8 cellular contexts compared by ENCODE assay signal in the genomic region with DNA sequence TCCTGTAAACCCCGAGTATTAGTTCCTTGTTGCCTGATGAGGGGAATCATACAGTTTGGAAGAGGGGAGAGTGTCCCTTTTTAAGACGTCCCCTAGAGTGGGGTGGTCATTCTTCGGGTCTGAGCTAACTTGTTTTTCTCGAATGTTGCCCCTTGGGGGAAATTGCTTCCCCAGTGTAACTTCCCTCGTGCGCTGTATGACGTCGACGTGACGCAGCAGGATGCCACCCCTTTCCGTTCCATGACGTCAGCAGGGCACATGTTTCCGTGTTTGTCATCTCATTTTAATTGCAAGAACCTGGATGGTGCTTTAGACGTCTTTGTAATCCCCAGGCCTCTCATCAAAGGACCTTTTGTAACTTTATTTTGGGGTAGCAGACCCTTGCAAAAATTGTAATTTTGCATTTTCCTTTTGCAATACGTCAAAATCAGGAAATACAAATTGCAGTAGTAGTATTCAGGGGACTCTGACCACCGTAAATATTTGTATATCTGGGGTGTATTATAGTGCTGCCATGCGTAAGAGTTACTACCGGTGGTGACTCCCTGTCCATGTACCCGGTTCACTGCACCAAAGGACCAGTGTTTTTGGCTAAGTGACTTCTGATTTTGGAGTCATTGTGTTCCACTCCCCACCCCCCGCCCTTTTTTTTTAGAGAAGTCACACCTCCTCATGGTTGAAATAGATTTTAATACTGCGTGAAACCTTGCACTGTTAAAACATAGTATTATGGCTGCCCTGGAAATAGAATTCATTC. TPM values are rescaled to one million over a fixed set of nuclear protein-coding genes. Genes with fewer than 3 reads are reported as not detected.
DNase-seq lines count a peak whose midpoint lies in the region; ATAC-seq, FAIRE-seq and TF ChIP-seq lines count a peak whose summit lies in the region.

No MANE protein-coding gene starts in this region.

- no peak for TF ChIP-seq RAD21 in H1 (IDR thresholded peaks at IDR 0.05 in 1 of 2, conservative IDR thresholded peaks at IDR 0.05 in 1 of 2; ENCODE audit: low read depth in 2 of 2, low read length in 2 of 2)

- H2BK120ac ChIP-seq in H1 (replicated peaks; ENCODE audit: low read depth, low read length), result no peak overlapping the region

- H3K4me3 ChIP-seq in H1 (ENCODE audit: extremely low read depth in 1 of 4, insufficient read depth in 2 of 4, low read depth in 3 of 4, low read length in 4 of 4), result peak overlapping the region; percentile 70 to 90 (median 80)
- H3K4me3 ChIP-seq in mesodermal cell (ENCODE audit: extremely low read depth, insufficient read depth, low read length, poor library complexity, severe bottlenecking), result peak overlapping the region; percentile 67

- H4K20me1 ChIP-seq in H1 (replicated peaks in 1 of 2; ENCODE audit: control insufficient read depth in 1 of 2, insufficient read depth in 2 of 2, low read length in 2 of 2), result no peaks in the 10 kb centered on the region

- no peaks in the 10 kb centered on the region for H3K79me1 ChIP-seq in H1 (ENCODE audit: low read depth, low read length)

- H3K27ac ChIP-seq in H1 (ENCODE audit: low read depth, low read length), result peak overlapping the region; percentile 96
- peak overlapping the region; percentile 70 for H3K27ac ChIP-seq in mesodermal cell (ENCODE audit: low read depth, low read length, severe bottlenecking)

- CTCF ChIA-PET in H1 (lab: Charles Lee; ENCODE audit: partially characterized antibody), result no interaction called here

- H2BK12ac ChIP-seq in H1 (ENCODE audit: low read depth, low read length), result no peak overlapping the region; the same call in 1 of the 2 replicates

- H3K23me2 ChIP-seq in H1 (ENCODE audit: low read depth, low read length), result peaks cover 6% of the 10 kb centered on the region

- no peak; a peak in 1 of 3 replicates for TF ChIP-seq POLR2A in H1 (IDR thresholded peaks at IDR 0.05; ENCODE audit: control extremely low read depth in 1 of 2, low read depth in 2 of 2, low read length in 2 of 2)

- no peak overlapping the region for H3K56ac ChIP-seq in H1 (replicated peaks; ENCODE audit: insufficient read length, low read depth, low read length)

- peak overlapping the region; percentile 66 to 94 for H3K4me2 ChIP-seq in H1 (ENCODE audit: insufficient read depth in 1 of 2, low read depth in 2 of 2, low read length in 2 of 2)

- 0 out of 3 replicates have a peak, but pooled peaks of 1 of the 2 experiments have one; percentile 19 for TF ChIP-seq EP300 in H1 (IDR thresholded peaks at IDR 0.05; ENCODE audit: borderline replicate concordance in 1 of 2, low read depth in 2 of 2, low read length in 2 of 2)

- no peak overlapping the region for H3K14ac ChIP-seq in H1 (ENCODE audit: insufficient read length)

- H3K36me3 ChIP-seq in H1 (ENCODE audit: control insufficient read depth in 2 of 4, insufficient read depth in 4 of 4, low read length in 3 of 4) (no peaks in the 10 kb centered on the region), mesodermal cell (ENCODE audit: control insufficient read depth, insufficient read depth, low read length) (peaks cover 3% of the 10 kb centered on the region)

- no peak overlapping the region; the same call in 1 of the 2 replicates for H2BK5ac ChIP-seq in H1 (ENCODE audit: low read depth, low read length)

- peak overlapping the region; percentile 93 for H2AFZ ChIP-seq in H1 (ENCODE audit: low read length)

- no peaks in the 10 kb centered on the region for H3K27me3 ChIP-seq in H1 (replicated peaks in 1 of 4; ENCODE audit: control insufficient read depth in 3 of 4, extremely low read depth in 1 of 4, insufficient read depth in 3 of 4, low read length in 3 of 4)

- POLR2A ChIA-PET in H1 (lab: Charles Lee; ENCODE audit: partially characterized antibody), result interaction anchor here (0.6 to 1.1 kb wide), 2 partner anchors 499 to 502 kb away, joined by 3 read pairs; no protein-coding TSS in a partner anchor

- DNase-seq in NCI-H1105 (lab: John Stamatoyannopoulos, UW), result peak; percentile 5
- no peak for DNase-seq in NCI-H1105 treated with DMSO at 0.1 percent for 48 hours (lab: John Stamatoyannopoulos, UW)
- DNase-seq in NK-92 (lab: John Stamatoyannopoulos, UW; ENCODE audit: unreplicated experiment), result peak; percentile 83
- DNase-seq in activated CD8-positive, alpha-beta memory T cell treated with anti-CD3 and anti-CD28 coated beads, Interleukin-2, amount 50 U/mL, for 1 hour (ENCODE audit: extremely low read depth), result peak; percentile 100
- peak; percentile 3 to 79 for DNase-seq in H1 (ENCODE audit: low read depth in 1 of 2, low spot score in 2 of 2)
- peak; percentile 73 to 78 for DNase-seq in stimulated activated CD8-positive, alpha-beta memory T cell treated with anti-CD3 and anti-CD28 coated beads, Interleukin-15, amount 100 ng/mL, for 48 hours (ENCODE audit: low read depth in 2 of 2)

- peak; percentile 25 for ATAC-seq in HG03135 (IDR thresholded peaks at IDR 0.05; ENCODE audit: unreplicated experiment)

- peak overlapping the region; percentile 10 for H4K5ac ChIP-seq in H1 (ENCODE audit: insufficient read length, low read depth, low read length)

- H2AK5ac ChIP-seq in H1 (ENCODE audit: low read depth, low read length), result no peak overlapping the region

- H3K4ac ChIP-seq in H1 (replicated peaks; ENCODE audit: insufficient read length, low read depth, low read length), result no peak overlapping the region

- H3K9me3 ChIP-seq in H1 (ENCODE audit: insufficient read depth in 2 of 2, low read depth in 1 of 2, low read length in 1 of 2) (no peaks in the 10 kb centered on the region), mesodermal cell (ENCODE audit: control insufficient read depth, low read length) (no peaks in the 10 kb centered on the region)

- FAIRE-seq in H1 (lab: Jason Lieb, UNC), result peak; percentile 13

- H3K79me2 ChIP-seq in H1 (ENCODE audit: control insufficient read depth in 1 of 2, insufficient read depth in 2 of 2, low read length in 2 of 2), result 0 out of 4 replicates have a peak, but pooled peaks cover 0 to 3% of the 10 kb centered on the region in 2 experiments

- H2BK20ac ChIP-seq in H1 (ENCODE audit: low read length), result no peak overlapping the region

- TF ChIP-seq CTCF in H1 (IDR thresholded peaks at IDR 0.05; ENCODE audit: control extremely low read depth in 1 of 3, insufficient read depth in 1 of 3, low read depth in 1 of 3, low read length in 3 of 3), result no peak

- H4K91ac ChIP-seq in H1 (replicated peaks; ENCODE audit: insufficient read length, low read length), result no peak overlapping the region

- peak overlapping the region; percentile 71 to 94 (median 84) for H3K9ac ChIP-seq in H1 (replicated peaks in 1 of 4; ENCODE audit: extremely low read depth in 1 of 4, low read depth in 3 of 4, low read length in 3 of 4)

- no peaks in the 10 kb centered on the region for H3K4me1 ChIP-seq in H1 (replicated peaks in 1 of 4; ENCODE audit: control insufficient read depth in 3 of 4, insufficient read depth in 4 of 4, low read length in 3 of 4)
- no peaks in the 10 kb centered on the region for H3K4me1 ChIP-seq in mesodermal cell (ENCODE audit: control insufficient read depth, insufficient read depth, low read length, poor library complexity, severe bottlenecking)

- H3K18ac ChIP-seq in H1 (ENCODE audit: extremely low read depth, low read length), result peak overlapping the region; percentile 17; the same call in 1 of the 2 replicates

- WGBS in H1 (ENCODE audit: extremely low coverage in 1 of 2, insufficient coverage in 1 of 2, insufficient read length in 1 of 2, insufficient replicate concordance in 2 of 2, low coverage in 1 of 2, low lambda C conversion rate in 2 of 2, missing lambda C conversion rate in 1 of 2), 2 experiments, result 33% methylated on average over 21 of the region's 21 CpGs; no CpG with 5 or more reads in 1 of the 2 experiments
- WGBS in mesodermal cell (ENCODE audit: insufficient coverage in 2 of 2), 2 experiments, result 30 to 32% methylated on average over 14 to 18 of the region's 21 CpGs

- H2BK15ac ChIP-seq in H1 (ENCODE audit: low read length), result no peak overlapping the region

- no peak overlapping the region for H3K23ac ChIP-seq in H1 (ENCODE audit: insufficient read length)

- H4K8ac ChIP-seq in H1 (ENCODE audit: extremely low read depth, insufficient read depth, low read length), result peak overlapping the region; percentile 90; the same call in 1 of the 2 replicates

TF ChIP-seq in H1, 55 proteins besides CTCF, POLR2A, EP300 and RAD21 (continues in another document):
- TF ChIP-seq SIN3A (conservative IDR thresholded peaks at IDR 0.05 in 1 of 2, IDR thresholded peaks at IDR 0.05 in 1 of 2; ENCODE audit: low read depth in 1 of 2, low read length in 2 of 2), result 0 out of 4 replicates have a peak, but pooled peaks of 1 of the 2 experiments have one; percentile 3
- TF ChIP-seq E2F6 (IDR thresholded peaks at IDR 0.05), result peak; percentile 32; the same call in 1 of the 2 replicates

RNA-seq across cellular contexts. Expression of gene BABAM2, which starts 0.7 kb away (rescaled TPM):
- total RNA-seq in H1 (2021; fragmentation: NEBNext Ultra II Directional; extraction: Animal tissue kit (Norgen Biotek cat#: 25700)), result 20.1 and 20.9 TPM in 2 replicates
- polyA plus RNA-seq in H1 (2011; rRNA removed), result 12.1 and 15.8 TPM in 2 replicates
- 14.7 TPM for polyA plus RNA-seq in H1 (2011; cell fraction: cytosol; rRNA removed)
- polyA plus RNA-seq in H1 (2011; cell fraction: nucleus; rRNA removed), result 11.6 TPM
- 16.3 to 24.7 TPM (median 19.7 TPM) in 4 replicates for polyA plus RNA-seq in H1 (2012, experiment 1 of 2)
- 23.4 TPM for polyA plus RNA-seq in H1 (2012, experiment 2 of 2)
- polyA plus RNA-seq in H1 (2013, experiment 1 of 2), result 21.1 TPM
- 20.7 TPM for polyA plus RNA-seq in H1 (2013, experiment 2 of 2)
- polyA minus RNA-seq in H1 (2011; rRNA and poly(A)+ RNA removed), result 26.3 and 26.5 TPM in 2 replicates
- 11.8 TPM for polyA minus RNA-seq in H1 (2011; cell fraction: cytosol; rRNA and poly(A)+ RNA removed)
- 58.5 TPM for polyA minus RNA-seq in H1 (2011; cell fraction: nucleus; rRNA and poly(A)+ RNA removed)
- polyA plus RNA-seq in mesodermal cell (2013, experiment 1 of 2), result 25.9 TPM
- polyA plus RNA-seq in mesodermal cell (2013, experiment 2 of 2), result 26.1 TPM

RNA-seq across cellular contexts. Expression of gene RBKS, which starts 1.1 kb away (rescaled TPM):
- 0.75 and 1.1 TPM in 2 replicates for total RNA-seq in H1 (2021; fragmentation: NEBNext Ultra II Directional; extraction: Animal tissue kit (Norgen Biotek cat#: 25700))
- 1.3 and 1.5 TPM in 2 replicates for polyA plus RNA-seq in H1 (2011; rRNA removed)
- polyA plus RNA-seq in H1 (2011; cell fraction: cytosol; rRNA removed), result 1.5 TPM
- polyA plus RNA-seq in H1 (2011; cell fraction: nucleus; rRNA removed), result 0.56 TPM
- polyA plus RNA-seq in H1 (2012, experiment 1 of 2), result 1.2 to 2.3 TPM (median 1.5 TPM) in 4 replicates
- polyA plus RNA-seq in H1 (2012, experiment 2 of 2), result 0.91 TPM
- 0.71 TPM for polyA plus RNA-seq in H1 (2013, experiment 1 of 2)
- 0.81 TPM for polyA plus RNA-seq in H1 (2013, experiment 2 of 2)
- 1.1 and 1.3 TPM in 2 replicates for polyA minus RNA-seq in H1 (2011; rRNA and poly(A)+ RNA removed)
- 0.95 TPM for polyA minus RNA-seq in H1 (2011; cell fraction: cytosol; rRNA and poly(A)+ RNA removed)
- 1.8 TPM for polyA minus RNA-seq in H1 (2011; cell fraction: nucleus; rRNA and poly(A)+ RNA removed)
- 1.6 TPM for polyA plus RNA-seq in mesodermal cell (2013, experiment 1 of 2)
- polyA plus RNA-seq in mesodermal cell (2013, experiment 2 of 2), result 1.8 TPM
